In genomic region chr5:180801596-180802324, GRCh38 we compare ENCODE assay signal across 8 cellular contexts. TPM values are rescaled to one million over a fixed set of nuclear protein-coding genes. Genes with fewer than 3 reads are reported as not detected.
DNase-seq lines count a peak whose midpoint lies in the region; ATAC-seq, FAIRE-seq and TF ChIP-seq lines count a peak whose summit lies in the region.

No MANE protein-coding gene starts in this region.

- H3K56ac ChIP-seq in H9 (ENCODE audit: insufficient read length, low read depth, low read length): no peak overlapping the region

- H3K4me3 ChIP-seq in right cardiac atrium (ENCODE audit: low read length) (peak overlapping the region; percentile 72), skin epidermis (peak overlapping the region; percentile 80 to 99 (median 95))

- peak; percentile 1 to 8 for ATAC-seq in right cardiac atrium

- H2AFZ ChIP-seq in H9 (ENCODE audit: low read length): no peak overlapping the region

- no peaks in the 10 kb centered on the region for H4K20me1 ChIP-seq in H9 (ENCODE audit: control insufficient read depth, insufficient read depth, insufficient read length)

- no peak overlapping the region for H3K9ac ChIP-seq in H9 (ENCODE audit: extremely low read depth, insufficient read length, low read length)

- H3K79me2 ChIP-seq in H9 (ENCODE audit: insufficient read depth, low read length): peaks cover 41% of the 10 kb centered on the region; the same call in 1 of the 2 replicates

- H2BK15ac ChIP-seq in H9 (ENCODE audit: low read depth, low read length): no peak overlapping the region

- peaks cover 4 to 35% (median 31%) of the 10 kb centered on the region in 3 experiments for H3K36me3 Mint-ChIP-seq in H9 (ENCODE audit: insufficient read depth in 1 of 3, low read depth in 3 of 3)

- H2BK20ac ChIP-seq in H9 (ENCODE audit: low read depth, low read length, poor library complexity, severe bottlenecking): no peak overlapping the region

- H2BK12ac ChIP-seq in H9 (ENCODE audit: insufficient read length, low read depth, low read length): no peak overlapping the region

- no peak overlapping the region for H2AK5ac ChIP-seq in H9 (ENCODE audit: insufficient read length, low read length)

- H3K27me3 ChIP-seq in H9 (ENCODE audit: insufficient read depth, low read length) (no peaks in the 10 kb centered on the region), right cardiac atrium (ENCODE audit: control insufficient read depth, insufficient read depth) (no peaks in the 10 kb centered on the region)

- H3K4ac ChIP-seq in H9 (ENCODE audit: low read depth, low read length): no peak overlapping the region

- H3K14ac ChIP-seq in H9 (ENCODE audit: insufficient read depth, low read length): no peak overlapping the region

- no peak overlapping the region for H2BK120ac ChIP-seq in H9 (ENCODE audit: low read depth, low read length, poor library complexity, severe bottlenecking)

- H4K5ac ChIP-seq in H9 (ENCODE audit: insufficient read length, low read depth, low read length): no peak overlapping the region

- intact Hi-C loops in right cardiac atrium (cut with DNase I): loop anchor here in 2 of 4 donors (10.0 kb wide), 2 partner anchors 53 to 63 kb away; partner anchors contain the start of gene ZFP62 (in 1 of the 2)

- H3K4me1 ChIP-seq in H9 (ENCODE audit: insufficient read depth, low read length) (peaks cover 4% of the 10 kb centered on the region; the same call in 1 of the 2 replicates), right cardiac atrium (ENCODE audit: control insufficient read depth, insufficient read depth, low read length) (peaks cover 40% of the 10 kb centered on the region)

- no peak overlapping the region for H3T11ph ChIP-seq in H9 (ENCODE audit: low read length)

- no CpG with 5 or more reads among the region's 15 CpGs for WGBS in H9 (ENCODE audit: extremely low coverage, insufficient read length, low lambda C conversion rate)
- 8% methylated on average over 15 of the region's 15 CpGs for WGBS in right cardiac atrium

- no peak overlapping the region for H3K23ac ChIP-seq in H9 (ENCODE audit: insufficient read length, low read depth, low read length)

- H3K9me3 ChIP-seq in H9 (ENCODE audit: control insufficient read depth, low read depth, low read length) (no peaks in the 10 kb centered on the region), right cardiac atrium (ENCODE audit: control insufficient read depth, low read length) (no peaks in the 10 kb centered on the region)

- no peak overlapping the region for H4K8ac ChIP-seq in H9 (replicated peaks; ENCODE audit: insufficient read length, low read depth, low read length)

- no peak for TF ChIP-seq CTCF in H9 (conservative IDR thresholded peaks at IDR 0.05)

- H3K18ac ChIP-seq in H9 (ENCODE audit: insufficient read length, low read depth, low read length): no peak overlapping the region

- H3K4me2 ChIP-seq in H9 (ENCODE audit: insufficient read depth, insufficient read length, low read length): peak overlapping the region; percentile 42

- H2BK5ac ChIP-seq in H9 (ENCODE audit: insufficient read length, low read length): no peak overlapping the region

- no peaks in the 10 kb centered on the region for H3K9me3 Mint-ChIP-seq in H9

- H3K27ac Mint-ChIP-seq in H9: peak overlapping the region in 1 of 3 experiments; percentile 13; a peak in 2 of 7 replicates

- no peaks in the 10 kb centered on the region for H3K27me3 Mint-ChIP-seq in H9 (ENCODE audit: low read depth)

- DNase-seq in H9 (no peak), right cardiac atrium (no peak), activated gamma-delta T cell treated with Interleukin-2 at 50 U/mL for 16 hours (no peak), RCC 7860 (ENCODE audit: low spot score) (no peak)
- DNase-seq in activated CD8-positive, alpha-beta memory T cell treated with anti-CD3 and anti-CD28 coated beads for 24 hours: peak; percentile 54
- no peak for DNase-seq in central memory CD4-positive, alpha-beta T cell
- DNase-seq in stimulated activated CD4-positive, alpha-beta T cell treated with anti-CD3 and anti-CD28 coated beads, Interleukin-12 subunit alpha, Interleukin-12 subunit beta, amount 100 ng/mL, for 4 hours: no peak

- FAIRE-seq in RCC 7860 (lab: Jason Lieb, UNC): no peak

- peaks cover 8% of the 10 kb centered on the region for H3K79me1 ChIP-seq in H9 (ENCODE audit: insufficient read depth, low read depth, low read length, poor library complexity, severe bottlenecking)

- H4K91ac ChIP-seq in H9 (ENCODE audit: insufficient read length, low read depth, low read length): no peak overlapping the region

- H3K23me2 ChIP-seq in H9 (ENCODE audit: insufficient read length, low read depth, low read length, poor library complexity, severe bottlenecking): no peaks in the 10 kb centered on the region

- H3K4me1 Mint-ChIP-seq in H9: peaks cover 55 to 59% of the 10 kb centered on the region in 2 experiments

- H3K27ac ChIP-seq in H9 (ENCODE audit: insufficient read length, low read depth, low read length) (no peak overlapping the region), right cardiac atrium (ENCODE audit: low read length) (peak overlapping the region; percentile 75), skin epidermis (peak overlapping the region in 20 of 21 experiments; percentile 92 to 100 (median 98))

- H3K4me3 Mint-ChIP-seq in H9: peak overlapping the region; percentile 76 to 90

RNA-seq across cellular contexts. Expression of gene MGAT1, which starts 0.8 kb away (rescaled TPM):
- 72.2 and 72.7 TPM in 2 replicates for total RNA-seq in H9 (2021)
- total RNA-seq in right cardiac atrium: 100 to 1,000 TPM in 1 of 4 donors, 10 to 100 TPM in 3; 74.3 to 119 (median 82.7) TPM
- 87.6 TPM for polyA plus RNA-seq in right cardiac atrium

RNA-seq across cellular contexts. Expression of gene ZFP62, which starts 59.3 kb away (rescaled TPM):
- total RNA-seq in H9 (2021) (16.2 and 19.6 TPM in 2 replicates), right cardiac atrium (10 to 100 TPM; 19.7 to 22.8 (median 20.6) TPM)
- polyA plus RNA-seq in right cardiac atrium: 12.0 TPM
